ENCODE assay signal across 24 cellular contexts in the genomic region with DNA sequence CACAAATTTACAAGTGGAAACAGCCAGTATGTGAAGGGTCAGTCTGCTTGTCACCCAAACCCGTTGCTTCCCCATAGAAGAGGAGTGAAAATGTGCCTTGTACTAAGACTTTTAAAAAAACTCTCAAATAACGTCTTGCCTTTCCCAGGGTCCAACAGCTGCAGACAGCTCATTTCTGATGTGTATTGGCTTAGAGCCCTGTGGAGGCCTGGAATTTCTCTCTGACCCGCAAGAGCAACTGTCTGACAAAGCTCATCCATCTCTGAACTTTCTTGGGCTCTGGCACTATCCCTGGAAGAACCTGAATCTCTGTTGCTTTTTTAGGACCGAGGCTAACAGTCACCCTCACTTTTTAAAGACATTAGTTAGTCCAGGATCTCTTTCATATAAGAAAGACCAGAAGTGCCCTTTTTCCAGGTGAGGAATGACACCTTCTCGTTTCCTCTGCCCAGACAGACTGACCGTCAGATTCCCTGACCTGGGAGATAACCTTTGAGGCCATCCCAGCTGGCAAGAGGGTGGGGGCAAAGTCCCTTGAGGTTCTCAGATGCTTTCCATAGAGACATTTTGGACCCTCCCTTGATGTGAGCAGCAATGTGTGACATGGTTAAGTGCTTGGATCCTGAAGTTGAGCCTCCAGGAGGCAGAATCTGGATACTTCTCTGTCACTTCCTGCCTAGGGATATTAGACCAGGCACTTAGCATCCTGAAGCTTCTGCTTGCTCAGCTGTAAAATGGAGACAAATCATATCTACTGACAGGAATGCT. TPM values are rescaled to one million over a fixed set of nuclear protein-coding genes. Genes with fewer than 3 reads are reported as not detected.
DNase-seq lines count a peak whose midpoint lies in the region; ATAC-seq, FAIRE-seq and TF ChIP-seq lines count a peak whose summit lies in the region.
"Had no signal": no experiment of that assay in that cellular context is flagged by ENCODE, and none has a peak within 500 bp of the region (broad histone marks: within the 10 kb centered on the region; RNA-seq: fewer than 3 reads in every experiment).

No MANE protein-coding gene starts in this region.

- no peaks in the 10 kb centered on the region for H3K9me3 ChIP-seq in HUES6 (ENCODE audit: control insufficient read depth, insufficient read depth, low read depth, low read length)
- no peaks in the 10 kb centered on the region for H3K9me3 ChIP-seq in HepG2 (ENCODE audit: low read length)
- no peaks in the 10 kb centered on the region for H3K9me3 ChIP-seq in suprapubic skin
- H3K9me3 ChIP-seq: gastrocnemius medialis, vagina had no signal

- ATAC-seq in HepG2, result no peak
- ATAC-seq: activated naive CD8-positive, alpha-beta T cell treated with anti-CD3 and anti-CD28 coated beads, Interleukin-2, amount 50 U/mL, for 24 hours; CD8-positive, alpha-beta T cell; naive thymus-derived CD4-positive, alpha-beta T cell; Panc1; stimulated activated effector memory CD8-positive, alpha-beta T cell treated with anti-CD3 and anti-CD28 coated beads, Interleukin-12 subunit alpha, Interleukin-12 subunit beta, amount 100 ng/mL, for 72 hours had no signal

- FAIRE-seq in HepG2 (lab: Jason Lieb, UNC) (peak; percentile 46), GM12892 (lab: Jason Lieb, UNC) (no peak)
- FAIRE-seq: G401.6, keratinocyte had no signal

- H3K4me3 ChIP-seq in HUES6 (ENCODE audit: low read depth, low read length), result no peak overlapping the region
- no peak overlapping the region for H3K4me3 ChIP-seq in HepG2 (replicated peaks in 1 of 3; ENCODE audit: insufficient read depth in 1 of 3, low read depth in 2 of 3, low read length in 3 of 3)
- H3K4me3 ChIP-seq in suprapubic skin, result no peak overlapping the region
- H3K4me3 ChIP-seq: gastrocnemius medialis, vagina had no signal

- TF ChIP-seq CTCF in chondrocyte (IDR thresholded peaks at IDR 0.05) (peak; percentile 18), HepG2 (CRISPR knock-in tag; IDR thresholded peaks at IDR 0.05) (no peak), suprapubic skin (IDR thresholded peaks at IDR 0.05) (no peak)

- peak overlapping the region; percentile 57 for H3K27ac Mint-ChIP-seq in chondrocyte (ENCODE audit: unreplicated experiment)
- H3K27ac Mint-ChIP-seq: activated naive CD8-positive, alpha-beta T cell treated with anti-CD3 and anti-CD28 coated beads, Interleukin-2, amount 50 U/mL, for 24 hours; activated T-cell treated with anti-CD3 and anti-CD28 coated beads, Interleukin-2, amount 50 U/mL, for 24 hours; CD8-positive, alpha-beta T cell; naive thymus-derived CD4-positive, alpha-beta T cell; stimulated activated effector memory CD8-positive, alpha-beta T cell treated with anti-CD3 and anti-CD28 coated beads, Interleukin-12 subunit alpha, Interleukin-12 subunit beta, amount 100 ng/mL, for 72 hours; T-helper 1 cell treated with Interleukin-12 subunit alpha and Interleukin-12 subunit beta and Interleukin-4 antibody, amounts not matched to agents 30 μg/mL and 1 μg/mL, for 36 hours had no signal

- no peaks in the 10 kb centered on the region for H3K9me3 Mint-ChIP-seq in chondrocyte (ENCODE audit: low read depth)
- H3K9me3 Mint-ChIP-seq: activated naive CD8-positive, alpha-beta T cell treated with anti-CD3 and anti-CD28 coated beads, Interleukin-2, amount 50 U/mL, for 24 hours; activated T-cell treated with anti-CD3 and anti-CD28 coated beads, Interleukin-2, amount 50 U/mL, for 24 hours; CD8-positive, alpha-beta T cell; naive thymus-derived CD4-positive, alpha-beta T cell; stimulated activated effector memory CD8-positive, alpha-beta T cell treated with anti-CD3 and anti-CD28 coated beads, Interleukin-12 subunit alpha, Interleukin-12 subunit beta, amount 100 ng/mL, for 72 hours; T-helper 1 cell treated with Interleukin-12 subunit alpha and Interleukin-12 subunit beta and Interleukin-4 antibody, amounts not matched to agents 30 μg/mL and 1 μg/mL, for 36 hours had no signal

- no peak for TF ChIP-seq POLR2A in HepG2 (IDR thresholded peaks at IDR 0.05; ENCODE audit: insufficient read depth in 1 of 2, low read depth in 2 of 2, low read length in 2 of 2)
- no peak for TF ChIP-seq POLR2A in GM12892 (IDR thresholded peaks at IDR 0.05; ENCODE audit: low read depth, low read length)
- TF ChIP-seq POLR2A in suprapubic skin (IDR thresholded peaks at IDR 0.05), result no peak

- CTCF ChIA-PET in HepG2 (lab: Yijun Ruan, JAX; ENCODE audit: low intra/inter-chr PET ratio, low total read pairs), result no interaction called here

- no peak overlapping the region for H2AFZ ChIP-seq in HepG2 (ENCODE audit: low read length)

- no peaks in the 10 kb centered on the region for H3K36me3 Mint-ChIP-seq in chondrocyte (ENCODE audit: low read depth)
- H3K36me3 Mint-ChIP-seq: CD8-positive, alpha-beta T cell; stimulated activated effector memory CD8-positive, alpha-beta T cell treated with anti-CD3 and anti-CD28 coated beads, Interleukin-12 subunit alpha, Interleukin-12 subunit beta, amount 100 ng/mL, for 72 hours had no signal

- H3K27me3 ChIP-seq in HUES6 (ENCODE audit: control insufficient read depth, insufficient read depth, low read length) (peaks cover 22% of the 10 kb centered on the region), HepG2 (ENCODE audit: control insufficient read depth in 1 of 2, insufficient read depth in 2 of 2, low read length in 2 of 2) (no peaks in the 10 kb centered on the region; a peak in 2 of 5 replicates), suprapubic skin (peaks cover 21% of the 10 kb centered on the region)
- H3K27me3 ChIP-seq: vagina had no signal

- H3K4me1 Mint-ChIP-seq in chondrocyte (ENCODE audit: low read depth), result peaks cover 26% of the 10 kb centered on the region

- H3K79me2 ChIP-seq in HepG2 (ENCODE audit: insufficient read depth, low read length), result no peaks in the 10 kb centered on the region

- peak overlapping the region; percentile 51 for H3K9ac ChIP-seq in HUES6 (ENCODE audit: low read length)
- H3K9ac ChIP-seq in HepG2 (ENCODE audit: insufficient read depth, low read depth, low read length), result no peak overlapping the region

- H3K4me3 Mint-ChIP-seq in chondrocyte (ENCODE audit: unreplicated experiment), result no peak overlapping the region
- H3K4me3 Mint-ChIP-seq: activated naive CD8-positive, alpha-beta T cell treated with anti-CD3 and anti-CD28 coated beads, Interleukin-2, amount 50 U/mL, for 24 hours; activated T-cell treated with anti-CD3 and anti-CD28 coated beads, Interleukin-2, amount 50 U/mL, for 24 hours; CD8-positive, alpha-beta T cell; naive thymus-derived CD4-positive, alpha-beta T cell; stimulated activated effector memory CD8-positive, alpha-beta T cell treated with anti-CD3 and anti-CD28 coated beads, Interleukin-12 subunit alpha, Interleukin-12 subunit beta, amount 100 ng/mL, for 72 hours; T-helper 1 cell treated with Interleukin-12 subunit alpha and Interleukin-12 subunit beta and Interleukin-4 antibody, amounts not matched to agents 30 μg/mL and 1 μg/mL, for 36 hours had no signal

- in situ Hi-C loops in HepG2 (cut with HindIII; ENCODE audit: extremely low pct_ligation_motif_present, low pct_unique_long_range_greater_than_20kb), result no loop called here

- TF ChIP-seq RAD21 in HepG2 (CRISPR knock-in tag; IDR thresholded peaks at IDR 0.05), result no peak

- H3K27ac ChIP-seq in HUES6 (ENCODE audit: low read depth, low read length) (peak overlapping the region; percentile 41; the same call in 1 of the 2 replicates), HepG2 (ENCODE audit: extremely low read length, insufficient read depth, low read length) (no peak overlapping the region), suprapubic skin (no peak overlapping the region)
- H3K27ac ChIP-seq: gastrocnemius medialis, vagina had no signal

- 0% methylated on average over 6 of the region's 6 CpGs for WGBS in HepG2 (ENCODE audit: low lambda C conversion rate)
- 78% methylated on average over 6 of the region's 6 CpGs for WGBS in suprapubic skin

- no TSS peak for BruUV-seq in HepG2 (replicated peaks; lab: Mats Ljungman, UMichigan)

- H3K4me1 ChIP-seq in HUES6 (ENCODE audit: control insufficient read depth, insufficient read depth, low read length), result peaks cover 51% of the 10 kb centered on the region
- peaks cover 70% of the 10 kb centered on the region for H3K4me1 ChIP-seq in HepG2 (ENCODE audit: insufficient read depth, low read length)
- peaks cover 16% of the 10 kb centered on the region for H3K4me1 ChIP-seq in suprapubic skin

- no peaks in the 10 kb centered on the region for H4K20me1 ChIP-seq in HepG2 (ENCODE audit: insufficient read depth, low read length)

- TF ChIP-seq EP300 in HepG2 (IDR thresholded peaks at IDR 0.05; ENCODE audit: low read depth in 2 of 2, low read length in 2 of 2) (peak in 1 of 2 experiments; percentile 16; a peak in 1 of 4 replicates), HepG2 (CRISPR knock-in tag; IDR thresholded peaks at IDR 0.05; ENCODE audit: borderline replicate concordance) (no peak), suprapubic skin (IDR thresholded peaks at IDR 0.05) (no peak)

- no peaks in the 10 kb centered on the region for H3K36me3 ChIP-seq in HUES6 (ENCODE audit: control insufficient read depth, insufficient read depth, low read length)
- no peaks in the 10 kb centered on the region for H3K36me3 ChIP-seq in HepG2 (replicated peaks in 1 of 2; ENCODE audit: control insufficient read depth in 1 of 2, insufficient read depth in 2 of 2, low read length in 2 of 2)
- H3K36me3 ChIP-seq in suprapubic skin, result no peaks in the 10 kb centered on the region
- H3K36me3 ChIP-seq: gastrocnemius medialis, vagina had no signal

- H3K4me2 ChIP-seq in HepG2 (ENCODE audit: low read depth, low read length), result peak overlapping the region; percentile 40

- no peak for DNase-seq in chondrocyte (ENCODE audit: low spot score)
- no peak for DNase-seq in HepG2 (ENCODE audit: low spot score)
- DNase-seq in stromal cell of bone marrow (ENCODE audit: low read depth), result peak; percentile 20
- DNase-seq in GM12892 (ENCODE audit: insufficient read length), result no peak
- DNase-seq in activated CD8-positive, alpha-beta memory T cell treated with anti-CD3 and anti-CD28 coated beads, Interleukin-2, amount 50 U/mL, for 48 hours, result no peak
- no peak for DNase-seq in suprapubic skin (ENCODE audit: low spot score in 2 of 2)
- DNase-seq: activated CD4-positive, alpha-beta T cell treated with anti-CD3 and anti-CD28 coated beads for 1 hour; activated naive CD8-positive, alpha-beta T cell treated with anti-CD3 and anti-CD28 coated beads, Interleukin-2, amount 50 U/mL, for 24 hours; activated T-cell treated with anti-CD3 and anti-CD28 coated beads, Interleukin-2, amount 50 U/mL, for 24 hours; CD8-positive, alpha-beta T cell; gastrocnemius medialis; KG1; naive thymus-derived CD4-positive, alpha-beta T cell; NCI-H146; NCI-H526; stimulated activated CD4-positive, alpha-beta T cell treated with anti-CD3 and anti-CD28 coated beads, Interleukin-4, amount 100 ng/mL, for 4 hours had no signal

- intact Hi-C loops in HepG2 (cut with micrococcal nuclease; ENCODE audit: unreplicated experiment), result no loop called here

- peaks cover 11% of the 10 kb centered on the region for H3K27me3 Mint-ChIP-seq in chondrocyte (ENCODE audit: low read depth)

- POLR2A ChIA-PET in HepG2 (lab: Yijun Ruan, JAX), result interaction anchor here (1.5 to 2.7 kb wide), 2 partner anchors 15 to 41 kb away, joined by 4 to 17 read pairs; a partner anchor contains a TSS

RNA-seq across cellular contexts. Expression of a gene that starts 4.4 kb away (rescaled TPM):
- 0.49 TPM in 1 of 3 replicates, not detected in the others for total RNA-seq in chondrocyte
- 0.24 TPM in 1 of 2 replicates, not detected in the other for total RNA-seq in HepG2 (2016; rRNA removed; fragmentation: Illumina TruSeq; extraction: Trizol)
- total RNA-seq in HepG2 (2016; cell fraction: cytosol; rRNA removed; fragmentation: Illumina TruSeq; extraction: Trizol; ENCODE audit: low read depth), result not detected in 2 replicates
- total RNA-seq in HepG2 (2016; cell fraction: insoluble cytoplasmic fraction; rRNA removed; fragmentation: Illumina TruSeq; extraction: Trizol), result not detected in 2 replicates
- 0.17 TPM in 1 of 2 replicates, not detected in the other for total RNA-seq in HepG2 (2016; cell fraction: membrane; rRNA removed; fragmentation: Illumina TruSeq; extraction: Trizol)
- not detected in 2 replicates for total RNA-seq in HepG2 (2016; cell fraction: nucleus; rRNA removed; fragmentation: Illumina TruSeq; extraction: Trizol)
- not detected in 2 replicates for polyA plus RNA-seq in HepG2 (2011; rRNA removed)
- not detected in 2 replicates for polyA plus RNA-seq in HepG2 (2011; cell fraction: cytosol; rRNA removed)
- not detected in 2 replicates for polyA plus RNA-seq in HepG2 (2011; cell fraction: nucleus; rRNA removed)
- not detected in 2 replicates for polyA plus RNA-seq in HepG2 (2012)
- polyA plus RNA-seq in HepG2 (2016; cell fraction: cytosol; fragmentation: Illumina TruSeq; extraction: Trizol; ENCODE audit: low read depth), result not detected in 2 replicates
- not detected in 2 replicates for polyA plus RNA-seq in HepG2 (2016; cell fraction: insoluble cytoplasmic fraction; fragmentation: Illumina TruSeq; extraction: Trizol; ENCODE audit: low read depth)
- not detected in 2 replicates for polyA plus RNA-seq in HepG2 (2016; cell fraction: membrane; fragmentation: Illumina TruSeq; extraction: Trizol; ENCODE audit: low read depth)
- not detected in 2 replicates for polyA plus RNA-seq in HepG2 (2016; cell fraction: nucleus; fragmentation: Illumina TruSeq; extraction: Trizol; ENCODE audit: insufficient read depth, low read depth)
- not detected in 2 replicates for polyA minus RNA-seq in HepG2 (2011; rRNA and poly(A)+ RNA removed; ENCODE audit: low replicate concordance)
- not detected in 2 replicates for polyA minus RNA-seq in HepG2 (2011; cell fraction: cytosol; rRNA and poly(A)+ RNA removed)
- polyA minus RNA-seq in HepG2 (2011; cell fraction: nucleus; rRNA and poly(A)+ RNA removed), result not detected in 2 replicates
- polyA plus RNA-seq in GM12892 (2012; ENCODE audit: missing spikeins), result not detected
- not detected for total RNA-seq in suprapubic skin
- total RNA-seq: CD8-positive, alpha-beta T cell; dermis microvascular lymphatic vessel endothelial cell; gastrocnemius medialis; naive thymus-derived CD4-positive, alpha-beta T cell; vagina had no signal
- polyA plus RNA-seq: naive thymus-derived CD4-positive, alpha-beta T cell had no signal

RNA-seq across cellular contexts. Expression of a gene that starts 32.7 kb away (rescaled TPM):
- total RNA-seq in chondrocyte, result 2.4 to 4.1 TPM (median 4.0 TPM) in 3 replicates
- 0.06 and 0.07 TPM in 2 replicates for total RNA-seq in HepG2 (2016; rRNA removed; fragmentation: Illumina TruSeq; extraction: Trizol)
- total RNA-seq in HepG2 (2016; cell fraction: cytosol; rRNA removed; fragmentation: Illumina TruSeq; extraction: Trizol; ENCODE audit: low read depth), result not detected in 2 replicates
- 0.04 TPM in 1 of 2 replicates, not detected in the other for total RNA-seq in HepG2 (2016; cell fraction: insoluble cytoplasmic fraction; rRNA removed; fragmentation: Illumina TruSeq; extraction: Trizol)
- 0.03 TPM in 2 replicates for total RNA-seq in HepG2 (2016; cell fraction: membrane; rRNA removed; fragmentation: Illumina TruSeq; extraction: Trizol)
- not detected in 2 replicates for total RNA-seq in HepG2 (2016; cell fraction: nucleus; rRNA removed; fragmentation: Illumina TruSeq; extraction: Trizol)
- 0.08 and 0.09 TPM in 2 replicates for polyA plus RNA-seq in HepG2 (2011; rRNA removed)
- polyA plus RNA-seq in HepG2 (2011; cell fraction: cytosol; rRNA removed), result 0.08 TPM in 2 replicates
- polyA plus RNA-seq in HepG2 (2011; cell fraction: nucleus; rRNA removed), result 0.43 and 0.50 TPM in 2 replicates
- 0.11 TPM in 1 of 2 replicates, not detected in the other for polyA plus RNA-seq in HepG2 (2012)
- polyA plus RNA-seq in HepG2 (2016; cell fraction: cytosol; fragmentation: Illumina TruSeq; extraction: Trizol; ENCODE audit: low read depth), result not detected in 2 replicates
- not detected in 2 replicates for polyA plus RNA-seq in HepG2 (2016; cell fraction: insoluble cytoplasmic fraction; fragmentation: Illumina TruSeq; extraction: Trizol; ENCODE audit: low read depth)
- polyA plus RNA-seq in HepG2 (2016; cell fraction: membrane; fragmentation: Illumina TruSeq; extraction: Trizol; ENCODE audit: low read depth), result not detected in 2 replicates
- not detected in 2 replicates for polyA plus RNA-seq in HepG2 (2016; cell fraction: nucleus; fragmentation: Illumina TruSeq; extraction: Trizol; ENCODE audit: insufficient read depth, low read depth)
- 0.05 and 0.52 TPM in 2 replicates for polyA minus RNA-seq in HepG2 (2011; rRNA and poly(A)+ RNA removed; ENCODE audit: low replicate concordance)
- polyA minus RNA-seq in HepG2 (2011; cell fraction: cytosol; rRNA and poly(A)+ RNA removed), result not detected in 2 replicates
- 0.12 TPM in 1 of 2 replicates, not detected in the other for polyA minus RNA-seq in HepG2 (2011; cell fraction: nucleus; rRNA and poly(A)+ RNA removed)
- polyA plus RNA-seq in GM12892 (2012; ENCODE audit: missing spikeins), result 2.2 TPM
- total RNA-seq in suprapubic skin, result 10 to 100 TPM in 1 of 4 donors, 1 to 10 TPM in 3; 6.2 to 12.1 (median 7.7) TPM

RNA-seq across cellular contexts. Expression of a gene that starts 42.0 kb away (rescaled TPM):
- total RNA-seq in chondrocyte, result 39.6 to 52.9 TPM (median 41.0 TPM) in 3 replicates
- total RNA-seq in HepG2 (2016; rRNA removed; fragmentation: Illumina TruSeq; extraction: Trizol), result 22.0 and 38.0 TPM in 2 replicates
- 17.2 and 19.6 TPM in 2 replicates for total RNA-seq in HepG2 (2016; cell fraction: cytosol; rRNA removed; fragmentation: Illumina TruSeq; extraction: Trizol; ENCODE audit: low read depth)
- 21.9 and 34.6 TPM in 2 replicates for total RNA-seq in HepG2 (2016; cell fraction: insoluble cytoplasmic fraction; rRNA removed; fragmentation: Illumina TruSeq; extraction: Trizol)
- 61.0 and 70.2 TPM in 2 replicates for total RNA-seq in HepG2 (2016; cell fraction: membrane; rRNA removed; fragmentation: Illumina TruSeq; extraction: Trizol)
- 16.9 and 19.6 TPM in 2 replicates for total RNA-seq in HepG2 (2016; cell fraction: nucleus; rRNA removed; fragmentation: Illumina TruSeq; extraction: Trizol)
- polyA plus RNA-seq in HepG2 (2011; rRNA removed), result 15.2 and 16.9 TPM in 2 replicates
- polyA plus RNA-seq in HepG2 (2011; cell fraction: cytosol; rRNA removed), result 11.8 and 19.5 TPM in 2 replicates
- polyA plus RNA-seq in HepG2 (2011; cell fraction: nucleus; rRNA removed), result 6.5 and 9.6 TPM in 2 replicates
- polyA plus RNA-seq in HepG2 (2012), result 30.8 and 39.1 TPM in 2 replicates
- polyA plus RNA-seq in HepG2 (2016; cell fraction: cytosol; fragmentation: Illumina TruSeq; extraction: Trizol; ENCODE audit: low read depth), result 64.7 and 66.1 TPM in 2 replicates
- polyA plus RNA-seq in HepG2 (2016; cell fraction: insoluble cytoplasmic fraction; fragmentation: Illumina TruSeq; extraction: Trizol; ENCODE audit: low read depth), result 46.1 and 53.1 TPM in 2 replicates
- polyA plus RNA-seq in HepG2 (2016; cell fraction: membrane; fragmentation: Illumina TruSeq; extraction: Trizol; ENCODE audit: low read depth), result 111 and 131 TPM in 2 replicates
- 25.2 TPM in 2 replicates for polyA plus RNA-seq in HepG2 (2016; cell fraction: nucleus; fragmentation: Illumina TruSeq; extraction: Trizol; ENCODE audit: insufficient read depth, low read depth)
- polyA minus RNA-seq in HepG2 (2011; rRNA and poly(A)+ RNA removed; ENCODE audit: low replicate concordance), result 19.1 and 27.4 TPM in 2 replicates
- polyA minus RNA-seq in HepG2 (2011; cell fraction: cytosol; rRNA and poly(A)+ RNA removed), result 18.4 and 23.2 TPM in 2 replicates
- 15.6 and 18.5 TPM in 2 replicates for polyA minus RNA-seq in HepG2 (2011; cell fraction: nucleus; rRNA and poly(A)+ RNA removed)
- polyA plus RNA-seq in GM12892 (2012; ENCODE audit: missing spikeins), result 25.9 TPM
- 10 to 100 TPM; 71.7 to 91.6 (median 77.1) TPM for total RNA-seq in suprapubic skin
